Comparison of ENCODE assay signal across 8 cellular contexts in the genomic region with DNA sequence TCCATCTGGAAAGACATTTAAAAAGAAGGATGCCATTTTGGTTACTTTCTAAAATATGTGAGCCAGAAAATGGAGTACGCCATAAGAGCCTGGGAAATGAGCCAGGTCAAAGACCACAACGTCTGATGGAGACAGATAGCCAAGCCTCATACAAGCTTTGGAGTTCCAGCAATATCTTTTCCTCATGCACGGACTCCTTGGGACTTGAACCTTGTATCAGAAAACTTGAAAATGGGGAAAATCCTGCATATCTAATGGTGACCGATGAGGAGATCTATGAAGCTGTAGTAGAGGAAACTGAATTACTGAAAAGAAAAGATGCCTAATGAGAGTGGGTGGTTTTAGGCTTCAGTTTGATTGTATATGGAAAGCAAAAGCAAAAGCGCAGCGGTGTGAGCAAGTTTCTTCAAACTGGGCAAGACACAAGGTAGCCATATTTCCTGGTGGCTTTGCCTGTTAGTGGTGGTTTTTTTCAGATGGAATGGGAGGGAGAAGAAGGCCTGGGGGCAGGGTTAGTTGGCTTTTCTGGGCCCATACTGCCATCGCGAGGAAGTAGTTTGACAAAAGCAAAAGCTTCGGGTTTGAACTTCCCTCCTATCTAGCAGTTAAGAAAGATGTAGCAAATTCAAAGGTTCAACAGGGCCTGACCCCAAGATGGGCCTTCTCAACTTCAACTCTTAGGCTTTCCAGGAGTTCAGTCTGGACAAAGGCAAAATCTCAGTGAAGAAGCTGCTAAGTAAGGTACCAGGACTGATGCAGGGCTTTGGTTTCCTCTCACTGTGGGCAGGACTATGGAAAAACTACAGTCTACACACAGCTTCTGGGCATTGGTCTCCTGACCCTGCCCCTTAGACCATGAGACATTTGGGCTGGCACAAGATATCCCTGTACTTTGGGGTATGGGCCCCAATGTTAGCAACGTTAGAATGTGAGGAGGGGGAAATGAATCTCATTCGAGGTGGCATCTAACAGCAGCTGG.
DNase-seq lines count a peak whose midpoint lies in the region; ATAC-seq and TF ChIP-seq lines count a peak whose summit lies in the region.

No MANE protein-coding gene starts in this region.

- CTCF ChIA-PET in mammary epithelial cell (lab: Charles Lee; ENCODE audit: low non-redundant PET), result no interaction called here

- no TSS peak for BruUV-seq in mammary epithelial cell (replicated peaks; lab: Mats Ljungman, UMichigan)

- H3K36me3 Mint-ChIP-seq in stimulated activated naive CD8-positive, alpha-beta T cell treated with anti-CD3 and anti-CD28 coated beads, Interleukin-15, Interleukin-2, amounts not matched to agents 100 ng/mL and 50 ng/mL, for 24 hours (ENCODE audit: low read depth), result peaks cover 4% of the 10 kb centered on the region
- H3K36me3 Mint-ChIP-seq in nephron progenitor cell (ENCODE audit: low read depth), result peaks cover 93% of the 10 kb centered on the region

- intact Hi-C loops in mammary epithelial cell (cut with micrococcal nuclease), result loop anchor here (1.0 to 10.0 kb wide), 6 partner anchors 20 to 1862 kb away; no protein-coding TSS in a partner anchor

- no peaks in the 10 kb centered on the region for H3K27me3 ChIP-seq in mammary epithelial cell (ENCODE audit: insufficient read depth, low read length)
- no peaks in the 10 kb centered on the region for H3K27me3 ChIP-seq in mucosa of stomach (ENCODE audit: control insufficient read depth, insufficient read depth, low read length)

- H2AFZ ChIP-seq in mammary epithelial cell (ENCODE audit: low read depth, low read length), result peak overlapping the region; percentile 84

- TF ChIP-seq CTCF in AG09309 (IDR thresholded peaks at IDR 0.05; ENCODE audit: control insufficient read depth, insufficient read depth, low read depth, low read length, missing control alignments) (peak; percentile 56), WI38 (IDR thresholded peaks at IDR 0.05; ENCODE audit: low read depth, low read length) (peak; percentile 7; the same call in 1 of the 2 replicates), mammary epithelial cell (conservative IDR thresholded peaks at IDR 0.05 in 1 of 2, IDR thresholded peaks at IDR 0.05 in 1 of 2; ENCODE audit: extremely low read depth in 1 of 2, insufficient read depth in 1 of 2, low read depth in 1 of 2, low read length in 2 of 2) (peak; percentile 18 to 49), nephron progenitor cell (IDR thresholded peaks at IDR 0.05) (no peak)

- H3K4me3 ChIP-seq in AG09309 (ENCODE audit: control insufficient read depth, low read depth, low read length) (peak overlapping the region; percentile 47), WI38 (ENCODE audit: low read depth, low read length) (peak overlapping the region; percentile 57), mammary epithelial cell (replicated peaks in 1 of 3; ENCODE audit: insufficient read depth in 1 of 3, low read depth in 2 of 3, low read length in 3 of 3) (peak overlapping the region; percentile 24 to 43 (median 39)), mucosa of stomach (ENCODE audit: low read length) (no peak overlapping the region)

- no peak overlapping the region for H3K9ac ChIP-seq in mammary epithelial cell (ENCODE audit: insufficient read depth, low read length)
- H3K9ac ChIP-seq in mucosa of stomach (ENCODE audit: low read length), result peak overlapping the region; percentile 15

- WGBS in mammary epithelial cell (ENCODE audit: low coverage, missing lambda C conversion rate), result 30% methylated on average over 11 of the region's 11 CpGs

- DNase-seq in AG09309 (ENCODE audit: low read depth) (peak; percentile 70), mammary epithelial cell (peak; percentile 79), nephron progenitor cell (no peak)

- H3K27ac Mint-ChIP-seq in stimulated activated naive CD8-positive, alpha-beta T cell treated with anti-CD3 and anti-CD28 coated beads, Interleukin-15, Interleukin-2, amounts not matched to agents 100 ng/mL and 50 ng/mL, for 24 hours, result peak overlapping the region; percentile 93
- no peak overlapping the region for H3K27ac Mint-ChIP-seq in nephron progenitor cell

- no peaks in the 10 kb centered on the region for H3K9me3 Mint-ChIP-seq in stimulated activated naive CD8-positive, alpha-beta T cell treated with anti-CD3 and anti-CD28 coated beads, Interleukin-15, Interleukin-2, amounts not matched to agents 100 ng/mL and 50 ng/mL, for 24 hours
- H3K9me3 Mint-ChIP-seq in nephron progenitor cell, result peaks cover 77% of the 10 kb centered on the region

- H3K79me2 ChIP-seq in mammary epithelial cell (ENCODE audit: insufficient read depth, low read length), result no peaks in the 10 kb centered on the region

- no peak overlapping the region for H3K27ac ChIP-seq in mammary epithelial cell (ENCODE audit: insufficient read depth, low read depth, low read length)

- in situ Hi-C loops in mammary epithelial cell (cut with MboI; ENCODE audit: low sequenced_read_pairs in 2 of 2), result loop anchor here in 1 of 2 donors (10.0 kb wide), 1 partner anchor 108 kb away; no protein-coding TSS in a partner anchor

- dilution Hi-C loops in mammary epithelial cell (cut with HindIII; ENCODE audit: low sequenced_read_pairs), result no loop called here

- ATAC-seq in HG03280 (IDR thresholded peaks at IDR 0.05; ENCODE audit: unreplicated experiment), result peak; percentile 93

- TF ChIP-seq POLR2A in GM19099 (IDR thresholded peaks at IDR 0.05; ENCODE audit: extremely low read depth, insufficient read length, low read depth), result peak; percentile 37

- H3K4me1 ChIP-seq in mammary epithelial cell (ENCODE audit: insufficient read depth, low read length), result no peaks in the 10 kb centered on the region
- no peaks in the 10 kb centered on the region for H3K4me1 ChIP-seq in mucosa of stomach (ENCODE audit: control insufficient read depth, insufficient read depth, low read length)

- H3K9me3 ChIP-seq in mammary epithelial cell (replicated peaks; ENCODE audit: insufficient read depth, low read length) (no peaks in the 10 kb centered on the region), mucosa of stomach (ENCODE audit: control insufficient read depth, low read length) (no peaks in the 10 kb centered on the region)

- H4K20me1 ChIP-seq in mammary epithelial cell (ENCODE audit: insufficient read depth, low read length), result no peaks in the 10 kb centered on the region

- H3K27me3 Mint-ChIP-seq in stimulated activated naive CD8-positive, alpha-beta T cell treated with anti-CD3 and anti-CD28 coated beads, Interleukin-15, Interleukin-2, amounts not matched to agents 100 ng/mL and 50 ng/mL, for 24 hours, result no peaks in the 10 kb centered on the region
- H3K27me3 Mint-ChIP-seq in nephron progenitor cell (ENCODE audit: low read depth, poor library complexity), result peaks cover 3% of the 10 kb centered on the region

- peaks cover 29% of the 10 kb centered on the region for H3K4me1 Mint-ChIP-seq in stimulated activated naive CD8-positive, alpha-beta T cell treated with anti-CD3 and anti-CD28 coated beads, Interleukin-15, Interleukin-2, amounts not matched to agents 100 ng/mL and 50 ng/mL, for 24 hours (ENCODE audit: low read depth)
- no peaks in the 10 kb centered on the region for H3K4me1 Mint-ChIP-seq in nephron progenitor cell

- H3K4me3 Mint-ChIP-seq in stimulated activated naive CD8-positive, alpha-beta T cell treated with anti-CD3 and anti-CD28 coated beads, Interleukin-15, Interleukin-2, amounts not matched to agents 100 ng/mL and 50 ng/mL, for 24 hours, result peak overlapping the region; percentile 74
- no peak overlapping the region for H3K4me3 Mint-ChIP-seq in nephron progenitor cell

- peak overlapping the region; percentile 60 for H3K4me2 ChIP-seq in mammary epithelial cell (ENCODE audit: insufficient read depth, low read depth, low read length)

- no peaks in the 10 kb centered on the region for H3K36me3 ChIP-seq in mammary epithelial cell (ENCODE audit: insufficient read depth, low read length)
- no peaks in the 10 kb centered on the region for H3K36me3 ChIP-seq in mucosa of stomach (ENCODE audit: control insufficient read depth, insufficient read depth, low read length)
